Comparison of ENCODE assay signal across 1 cellular context in the genomic region with DNA sequence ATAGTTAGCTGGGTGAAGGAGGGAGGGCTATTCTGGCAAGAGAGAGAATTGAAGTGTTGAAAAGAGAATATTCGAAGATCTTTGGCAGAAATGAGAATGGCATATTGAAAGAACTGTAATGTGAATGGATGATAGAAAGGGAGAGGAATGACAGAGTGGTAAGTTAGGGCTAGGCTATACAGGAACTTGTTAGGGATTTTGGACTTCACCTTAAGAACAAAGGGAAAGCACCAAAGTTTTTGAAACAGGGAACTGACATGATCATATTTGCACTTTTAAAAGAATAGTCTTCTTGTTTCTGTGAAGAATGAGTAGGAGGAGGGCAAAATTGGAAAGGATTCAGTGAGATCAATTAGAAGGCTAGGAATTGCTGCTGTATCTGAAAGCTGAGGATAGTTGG.
TF ChIP-seq lines count a peak whose summit lies in the region.

No MANE protein-coding gene starts in this region.

TF ChIP-seq in K562, 482 proteins besides CTCF, POLR2A, EP300 and RAD21 (continued from another document):
- TF ChIP-seq, protein P1, sequence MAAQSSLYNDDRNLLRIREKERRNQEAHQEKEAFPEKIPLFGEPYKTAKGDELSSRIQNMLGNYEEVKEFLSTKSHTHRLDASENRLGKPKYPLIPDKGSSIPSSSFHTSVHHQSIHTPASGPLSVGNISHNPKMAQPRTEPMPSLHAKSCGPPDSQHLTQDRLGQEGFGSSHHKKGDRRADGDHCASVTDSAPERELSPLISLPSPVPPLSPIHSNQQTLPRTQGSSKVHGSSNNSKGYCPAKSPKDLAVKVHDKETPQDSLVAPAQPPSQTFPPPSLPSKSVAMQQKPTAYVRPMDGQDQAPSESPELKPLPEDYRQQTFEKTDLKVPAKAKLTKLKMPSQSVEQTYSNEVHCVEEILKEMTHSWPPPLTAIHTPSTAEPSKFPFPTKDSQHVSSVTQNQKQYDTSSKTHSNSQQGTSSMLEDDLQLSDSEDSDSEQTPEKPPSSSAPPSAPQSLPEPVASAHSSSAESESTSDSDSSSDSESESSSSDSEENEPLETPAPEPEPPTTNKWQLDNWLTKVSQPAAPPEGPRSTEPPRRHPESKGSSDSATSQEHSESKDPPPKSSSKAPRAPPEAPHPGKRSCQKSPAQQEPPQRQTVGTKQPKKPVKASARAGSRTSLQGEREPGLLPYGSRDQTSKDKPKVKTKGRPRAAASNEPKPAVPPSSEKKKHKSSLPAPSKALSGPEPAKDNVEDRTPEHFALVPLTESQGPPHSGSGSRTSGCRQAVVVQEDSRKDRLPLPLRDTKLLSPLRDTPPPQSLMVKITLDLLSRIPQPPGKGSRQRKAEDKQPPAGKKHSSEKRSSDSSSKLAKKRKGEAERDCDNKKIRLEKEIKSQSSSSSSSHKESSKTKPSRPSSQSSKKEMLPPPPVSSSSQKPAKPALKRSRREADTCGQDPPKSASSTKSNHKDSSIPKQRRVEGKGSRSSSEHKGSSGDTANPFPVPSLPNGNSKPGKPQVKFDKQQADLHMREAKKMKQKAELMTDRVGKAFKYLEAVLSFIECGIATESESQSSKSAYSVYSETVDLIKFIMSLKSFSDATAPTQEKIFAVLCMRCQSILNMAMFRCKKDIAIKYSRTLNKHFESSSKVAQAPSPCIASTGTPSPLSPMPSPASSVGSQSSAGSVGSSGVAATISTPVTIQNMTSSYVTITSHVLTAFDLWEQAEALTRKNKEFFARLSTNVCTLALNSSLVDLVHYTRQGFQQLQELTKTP (IDR thresholded peaks at IDR 0.05; ENCODE audit: low read depth in 1 of 2, partially characterized antibody in 2 of 2) = no peak
- TF ChIP-seq CREB1 (IDR thresholded peaks at IDR 0.05) (no peak), CREB1 (CRISPR knock-in tag; IDR thresholded peaks at IDR 0.05) (no peak), TSC22D4 (tag; IDR thresholded peaks at IDR 0.05) (no peak), HDAC1 (IDR thresholded peaks at IDR 0.05) (no peak), ZNF232 (CRISPR knock-in tag; IDR thresholded peaks at IDR 0.05) (no peak), HMGN3 (IDR thresholded peaks at IDR 0.05; ENCODE audit: borderline replicate concordance, extremely low read depth, insufficient read length, low read depth, low read length) (no peak), NR2F6 (CRISPR knock-in tag; IDR thresholded peaks at IDR 0.05) (no peak), HLTF (IDR thresholded peaks at IDR 0.05) (no peak)
- TF ChIP-seq, protein P2, sequence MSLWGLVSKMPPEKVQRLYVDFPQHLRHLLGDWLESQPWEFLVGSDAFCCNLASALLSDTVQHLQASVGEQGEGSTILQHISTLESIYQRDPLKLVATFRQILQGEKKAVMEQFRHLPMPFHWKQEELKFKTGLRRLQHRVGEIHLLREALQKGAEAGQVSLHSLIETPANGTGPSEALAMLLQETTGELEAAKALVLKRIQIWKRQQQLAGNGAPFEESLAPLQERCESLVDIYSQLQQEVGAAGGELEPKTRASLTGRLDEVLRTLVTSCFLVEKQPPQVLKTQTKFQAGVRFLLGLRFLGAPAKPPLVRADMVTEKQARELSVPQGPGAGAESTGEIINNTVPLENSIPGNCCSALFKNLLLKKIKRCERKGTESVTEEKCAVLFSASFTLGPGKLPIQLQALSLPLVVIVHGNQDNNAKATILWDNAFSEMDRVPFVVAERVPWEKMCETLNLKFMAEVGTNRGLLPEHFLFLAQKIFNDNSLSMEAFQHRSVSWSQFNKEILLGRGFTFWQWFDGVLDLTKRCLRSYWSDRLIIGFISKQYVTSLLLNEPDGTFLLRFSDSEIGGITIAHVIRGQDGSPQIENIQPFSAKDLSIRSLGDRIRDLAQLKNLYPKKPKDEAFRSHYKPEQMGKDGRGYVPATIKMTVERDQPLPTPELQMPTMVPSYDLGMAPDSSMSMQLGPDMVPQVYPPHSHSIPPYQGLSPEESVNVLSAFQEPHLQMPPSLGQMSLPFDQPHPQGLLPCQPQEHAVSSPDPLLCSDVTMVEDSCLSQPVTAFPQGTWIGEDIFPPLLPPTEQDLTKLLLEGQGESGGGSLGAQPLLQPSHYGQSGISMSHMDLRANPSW (CRISPR knock-in tag; IDR thresholded peaks at IDR 0.05) = no peak
